1 cellular context compared by ENCODE assay signal in the genomic region with DNA sequence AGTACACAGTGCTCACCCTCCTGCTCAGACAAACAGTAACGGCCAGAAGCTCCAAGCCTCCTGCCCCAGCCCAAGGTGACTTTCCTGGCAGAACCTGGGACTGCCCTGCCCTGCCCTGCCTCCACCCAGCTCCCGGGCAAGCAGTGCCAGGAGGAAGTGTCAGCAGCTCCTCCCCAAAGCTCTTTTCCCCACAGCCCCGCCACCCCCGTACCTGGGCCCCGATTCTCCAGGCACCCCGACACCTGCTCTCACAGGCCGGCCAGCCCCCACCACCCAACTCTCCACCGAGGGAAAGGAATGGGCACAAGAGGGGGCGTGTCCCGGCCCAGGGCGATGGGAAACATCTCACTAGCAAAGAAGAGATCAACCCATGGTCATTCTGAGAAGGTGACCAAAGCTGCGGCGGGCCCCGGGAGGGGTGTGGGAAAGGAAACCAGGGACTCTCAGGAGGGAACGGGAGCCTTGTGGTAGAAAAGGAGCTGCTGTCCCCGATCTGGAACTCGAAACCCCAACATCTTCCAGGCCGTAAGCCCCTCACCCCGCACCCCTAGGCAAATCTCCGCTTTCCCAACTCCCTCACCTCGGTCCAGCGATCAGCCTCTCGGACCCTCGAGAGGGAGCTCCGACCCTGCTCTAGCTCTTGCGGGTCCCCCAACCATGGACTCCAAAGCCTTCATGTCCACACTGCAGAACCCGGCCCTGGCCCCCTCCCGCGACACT.
TF ChIP-seq lines count a peak whose summit lies in the region.

No MANE protein-coding gene starts in this region.

TF ChIP-seq in HCT116, 20 proteins besides CTCF, POLR2A, EP300 and RAD21 (continued from another document):
- TF ChIP-seq, protein P1, sequence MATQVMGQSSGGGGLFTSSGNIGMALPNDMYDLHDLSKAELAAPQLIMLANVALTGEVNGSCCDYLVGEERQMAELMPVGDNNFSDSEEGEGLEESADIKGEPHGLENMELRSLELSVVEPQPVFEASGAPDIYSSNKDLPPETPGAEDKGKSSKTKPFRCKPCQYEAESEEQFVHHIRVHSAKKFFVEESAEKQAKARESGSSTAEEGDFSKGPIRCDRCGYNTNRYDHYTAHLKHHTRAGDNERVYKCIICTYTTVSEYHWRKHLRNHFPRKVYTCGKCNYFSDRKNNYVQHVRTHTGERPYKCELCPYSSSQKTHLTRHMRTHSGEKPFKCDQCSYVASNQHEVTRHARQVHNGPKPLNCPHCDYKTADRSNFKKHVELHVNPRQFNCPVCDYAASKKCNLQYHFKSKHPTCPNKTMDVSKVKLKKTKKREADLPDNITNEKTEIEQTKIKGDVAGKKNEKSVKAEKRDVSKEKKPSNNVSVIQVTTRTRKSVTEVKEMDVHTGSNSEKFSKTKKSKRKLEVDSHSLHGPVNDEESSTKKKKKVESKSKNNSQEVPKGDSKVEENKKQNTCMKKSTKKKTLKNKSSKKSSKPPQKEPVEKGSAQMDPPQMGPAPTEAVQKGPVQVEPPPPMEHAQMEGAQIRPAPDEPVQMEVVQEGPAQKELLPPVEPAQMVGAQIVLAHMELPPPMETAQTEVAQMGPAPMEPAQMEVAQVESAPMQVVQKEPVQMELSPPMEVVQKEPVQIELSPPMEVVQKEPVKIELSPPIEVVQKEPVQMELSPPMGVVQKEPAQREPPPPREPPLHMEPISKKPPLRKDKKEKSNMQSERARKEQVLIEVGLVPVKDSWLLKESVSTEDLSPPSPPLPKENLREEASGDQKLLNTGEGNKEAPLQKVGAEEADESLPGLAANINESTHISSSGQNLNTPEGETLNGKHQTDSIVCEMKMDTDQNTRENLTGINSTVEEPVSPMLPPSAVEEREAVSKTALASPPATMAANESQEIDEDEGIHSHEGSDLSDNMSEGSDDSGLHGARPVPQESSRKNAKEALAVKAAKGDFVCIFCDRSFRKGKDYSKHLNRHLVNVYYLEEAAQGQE (IDR thresholded peaks at IDR 0.05; ENCODE audit: low read depth) = no peak
- TF ChIP-seq TCF7L2 (IDR thresholded peaks at IDR 0.05; ENCODE audit: borderline replicate concordance, extremely low read depth, insufficient read depth, insufficient read length) = no peak
- TF ChIP-seq SRF (IDR thresholded peaks at IDR 0.05; ENCODE audit: low read depth) = no peak
- no peak for TF ChIP-seq CBX3 (IDR thresholded peaks at IDR 0.05; ENCODE audit: low read depth)
- no peak for TF ChIP-seq ZFX (IDR thresholded peaks at IDR 0.05)
- TF ChIP-seq SIN3A (IDR thresholded peaks at IDR 0.05; ENCODE audit: low read depth) = no peak
- TF ChIP-seq ELF1 (IDR thresholded peaks at IDR 0.05; ENCODE audit: borderline replicate concordance, low read depth) = no peak
- no peak for TF ChIP-seq ZNF274 (IDR thresholded peaks at IDR 0.05; ENCODE audit: low read depth, low read length)
- TF ChIP-seq, protein P2, sequence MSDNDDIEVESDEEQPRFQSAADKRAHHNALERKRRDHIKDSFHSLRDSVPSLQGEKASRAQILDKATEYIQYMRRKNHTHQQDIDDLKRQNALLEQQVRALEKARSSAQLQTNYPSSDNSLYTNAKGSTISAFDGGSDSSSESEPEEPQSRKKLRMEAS (IDR thresholded peaks at IDR 0.05) = no peak
- TF ChIP-seq SP1 (IDR thresholded peaks at IDR 0.05; ENCODE audit: low read depth) = no peak
- no peak for TF ChIP-seq POLR2AphosphoS5 (IDR thresholded peaks at IDR 0.05; ENCODE audit: low read depth, low read length)
